ENCODE assay signal across 1 cellular context in genomic region chr2:111897924-111898702, GRCh38.
TF ChIP-seq lines count a peak whose summit lies in the region.

TSS of gene MERTK (plus strand) at chr2:111898607. CDS start at chr2:111898736, 129 bp downstream.

TF ChIP-seq in HepG2, 621 proteins besides CTCF, POLR2A, EP300 and RAD21 (continued from another document and continues in another):
- no peak for TF ChIP-seq FUBP1 (CRISPR knock-in tag; IDR thresholded peaks at IDR 0.05; ENCODE audit: borderline replicate concordance)
- TF ChIP-seq ZMYM2 (CRISPR knock-in tag; IDR thresholded peaks at IDR 0.05) = no peak
- TF ChIP-seq EHMT2 (IDR thresholded peaks at IDR 0.05; ENCODE audit: borderline replicate concordance, low read depth, low read length) = no peak
- no peak; the same call in 1 of the 2 replicates for TF ChIP-seq KLF15 (CRISPR knock-in tag; IDR thresholded peaks at IDR 0.05; ENCODE audit: borderline replicate concordance)
- TF ChIP-seq ZNF17 (CRISPR knock-in tag; IDR thresholded peaks at IDR 0.05) = no peak
- TF ChIP-seq DNMT1 (CRISPR knock-in tag; IDR thresholded peaks at IDR 0.05) = no peak
- peak; percentile 71 for TF ChIP-seq THAP11 (CRISPR knock-in tag; IDR thresholded peaks at IDR 0.05)
- TF ChIP-seq MIXL1 (CRISPR knock-in tag; IDR thresholded peaks at IDR 0.05) = no peak
- peak; percentile 73 for TF ChIP-seq YY1 (IDR thresholded peaks at IDR 0.05; ENCODE audit: insufficient read depth, insufficient replicate concordance, low read depth, low read length)
- TF ChIP-seq ZBTB26 (CRISPR knock-in tag; IDR thresholded peaks at IDR 0.05; ENCODE audit: borderline replicate concordance) = peak; percentile 32; the same call in 1 of the 2 replicates
- no peak for TF ChIP-seq IRX3 (CRISPR knock-in tag; IDR thresholded peaks at IDR 0.05; ENCODE audit: borderline replicate concordance, low read depth)
- 0 out of 2 replicates have a peak, but pooled peaks have one; percentile 14 for TF ChIP-seq ZBTB3 (CRISPR knock-in tag; IDR thresholded peaks at IDR 0.05; ENCODE audit: borderline replicate concordance, low read depth)
- TF ChIP-seq ZNF790 (CRISPR knock-in tag; IDR thresholded peaks at IDR 0.05; ENCODE audit: borderline replicate concordance) = no peak; the same call in 1 of the 2 replicates
- TF ChIP-seq PRDM4 (CRISPR knock-in tag; IDR thresholded peaks at IDR 0.05; ENCODE audit: borderline replicate concordance) = peak; percentile 76; the same call in 1 of the 2 replicates
- TF ChIP-seq HIC2 (CRISPR knock-in tag; IDR thresholded peaks at IDR 0.05; ENCODE audit: low read depth) = peak; percentile 63
- no peak for TF ChIP-seq RFX3 (CRISPR knock-in tag; IDR thresholded peaks at IDR 0.05)
- no peak for TF ChIP-seq ZBTB20 (CRISPR knock-in tag; IDR thresholded peaks at IDR 0.05; ENCODE audit: borderline replicate concordance, low read depth)
- peak; percentile 28; the same call in 1 of the 2 replicates for TF ChIP-seq ZNF446 (CRISPR knock-in tag; IDR thresholded peaks at IDR 0.05)
- peak; percentile 86; the same call in 1 of the 2 replicates for TF ChIP-seq DNMT3B (CRISPR knock-in tag; conservative IDR thresholded peaks at IDR 0.05)
- TF ChIP-seq NPAS2 (CRISPR knock-in tag; IDR thresholded peaks at IDR 0.05; ENCODE audit: borderline replicate concordance) = no peak
- TF ChIP-seq ZNF574 (CRISPR knock-in tag; IDR thresholded peaks at IDR 0.05) = peak; percentile 81
- TF ChIP-seq TEAD3 (CRISPR knock-in tag; optimal IDR thresholded peaks at IDR 0.05; ENCODE audit: borderline replicate concordance) = peak; percentile 79
- TF ChIP-seq ZNF891 (CRISPR knock-in tag; IDR thresholded peaks at IDR 0.05) = no peak
- TF ChIP-seq STAT6 (CRISPR knock-in tag; IDR thresholded peaks at IDR 0.05; ENCODE audit: borderline replicate concordance) = no peak
- no peak; the same call in 1 of the 2 replicates for TF ChIP-seq ZNF335 (CRISPR knock-in tag; IDR thresholded peaks at IDR 0.05)
- peak; percentile 43 for TF ChIP-seq ZNF331 (CRISPR knock-in tag; IDR thresholded peaks at IDR 0.05)
- TF ChIP-seq CSRNP1 (CRISPR knock-in tag; IDR thresholded peaks at IDR 0.05) = no peak
- TF ChIP-seq ZNF121 (CRISPR knock-in tag; IDR thresholded peaks at IDR 0.05) = peak; percentile 86
- no peak for TF ChIP-seq ZNF367 (CRISPR knock-in tag; IDR thresholded peaks at IDR 0.05; ENCODE audit: borderline replicate concordance)
- TF ChIP-seq SYNCRIP (IDR thresholded peaks at IDR 0.05; ENCODE audit: insufficient read depth, low read depth, low read length) = no peak
- TF ChIP-seq ZNF180 (CRISPR knock-in tag; IDR thresholded peaks at IDR 0.05; ENCODE audit: borderline replicate concordance, low read depth) = peak; percentile 40; the same call in 1 of the 2 replicates
- TF ChIP-seq SIN3B (IDR thresholded peaks at IDR 0.05; ENCODE audit: low read length) = no peak
- no peak; the same call in 1 of the 2 replicates for TF ChIP-seq ZNF782 (CRISPR knock-in tag; IDR thresholded peaks at IDR 0.05; ENCODE audit: borderline replicate concordance)
- TF ChIP-seq SRF (IDR thresholded peaks at IDR 0.05; ENCODE audit: low read depth, low read length) = no peak
- TF ChIP-seq PATZ1 (CRISPR knock-in tag; IDR thresholded peaks at IDR 0.05) = peak; percentile 81
- no peak for TF ChIP-seq GTF3A (CRISPR knock-in tag; conservative IDR thresholded peaks at IDR 0.05)
- 0 out of 2 replicates have a peak, but pooled peaks have one; percentile 62 for TF ChIP-seq ZNF598 (CRISPR knock-in tag; IDR thresholded peaks at IDR 0.05; ENCODE audit: borderline replicate concordance)
- no peak for TF ChIP-seq ZFYVE20 (CRISPR knock-in tag; IDR thresholded peaks at IDR 0.05; ENCODE audit: borderline replicate concordance, low read depth)
- no peak for TF ChIP-seq NR3C1 (CRISPR knock-in tag; IDR thresholded peaks at IDR 0.05)
- TF ChIP-seq ZC3H4 (CRISPR knock-in tag; IDR thresholded peaks at IDR 0.05; ENCODE audit: borderline replicate concordance) = peak; percentile 84; the same call in 1 of the 2 replicates
- TF ChIP-seq ZNF225 (CRISPR knock-in tag; IDR thresholded peaks at IDR 0.05) = peak; percentile 20; the same call in 1 of the 2 replicates
- peak; percentile 73; the same call in 1 of the 2 replicates for TF ChIP-seq MIER2 (CRISPR knock-in tag; IDR thresholded peaks at IDR 0.05)
- no peak; the same call in 1 of the 2 replicates for TF ChIP-seq CREB3 (CRISPR knock-in tag; IDR thresholded peaks at IDR 0.05)
- TF ChIP-seq ZNF274 (CRISPR knock-in tag; IDR thresholded peaks at IDR 0.05) = peak; percentile 93
- TF ChIP-seq ZNF382 (CRISPR knock-in tag; IDR thresholded peaks at IDR 0.05; ENCODE audit: borderline replicate concordance) = no peak
